ENCODE assay signal across 1 cellular context in the genomic region with DNA sequence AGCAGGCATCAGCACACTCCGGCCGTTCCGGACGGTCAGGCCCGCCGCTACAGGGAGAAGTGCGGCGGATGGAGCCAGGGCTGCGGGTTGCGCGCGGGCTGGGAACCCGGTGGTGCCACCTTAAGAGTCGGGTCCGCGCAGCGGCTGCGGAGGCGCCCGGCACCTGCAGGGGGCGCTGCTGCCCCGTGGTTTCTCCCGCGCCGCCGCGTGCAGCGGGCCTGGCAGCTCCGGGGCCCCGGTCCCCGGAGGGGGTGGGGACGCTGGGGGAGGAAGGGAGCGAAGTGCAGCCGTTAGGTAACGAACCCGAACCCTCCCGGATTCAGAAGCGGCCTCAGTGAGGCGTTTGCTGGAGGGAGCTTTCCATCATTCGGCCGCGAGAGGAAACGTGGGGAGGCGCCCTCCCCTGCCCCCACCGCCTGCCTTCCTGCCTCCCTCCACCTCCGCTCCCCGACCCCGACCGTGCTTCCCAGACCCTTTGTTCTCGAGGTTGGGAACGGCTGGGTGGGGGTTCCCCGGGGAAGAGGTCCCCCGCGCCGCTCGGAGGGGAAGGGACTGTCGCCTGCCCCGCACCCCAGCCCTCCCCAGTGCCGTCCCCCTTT.
TF ChIP-seq lines count a peak whose summit lies in the region.

No MANE protein-coding gene starts in this region.

TF ChIP-seq in GM12878, 131 proteins besides CTCF, POLR2A, EP300 and RAD21 (continued from another document):
- TF ChIP-seq, protein P1, sequence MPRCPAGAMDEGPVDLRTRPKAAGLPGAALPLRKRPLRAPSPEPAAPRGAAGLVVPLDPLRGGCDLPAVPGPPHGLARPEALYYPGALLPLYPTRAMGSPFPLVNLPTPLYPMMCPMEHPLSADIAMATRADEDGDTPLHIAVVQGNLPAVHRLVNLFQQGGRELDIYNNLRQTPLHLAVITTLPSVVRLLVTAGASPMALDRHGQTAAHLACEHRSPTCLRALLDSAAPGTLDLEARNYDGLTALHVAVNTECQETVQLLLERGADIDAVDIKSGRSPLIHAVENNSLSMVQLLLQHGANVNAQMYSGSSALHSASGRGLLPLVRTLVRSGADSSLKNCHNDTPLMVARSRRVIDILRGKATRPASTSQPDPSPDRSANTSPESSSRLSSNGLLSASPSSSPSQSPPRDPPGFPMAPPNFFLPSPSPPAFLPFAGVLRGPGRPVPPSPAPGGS (IDR thresholded peaks at IDR 0.05; ENCODE audit: borderline replicate concordance, insufficient read depth, low read depth, low read length, poor library complexity, severe bottlenecking): no peak
